ENCODE assay signal across 12 cellular contexts in genomic region chr19:42466521-42467436, GRCh38. TPM values are rescaled to one million over a fixed set of nuclear protein-coding genes. Genes with fewer than 3 reads are reported as not detected.
DNase-seq lines count a peak whose midpoint lies in the region; ATAC-seq and TF ChIP-seq lines count a peak whose summit lies in the region.
"Had no signal": no experiment of that assay in that cellular context is flagged by ENCODE, and none has a peak within 500 bp of the region (broad histone marks: within the 10 kb centered on the region; RNA-seq: fewer than 3 reads in every experiment).

No MANE protein-coding gene starts in this region.

- H3K36me3 ChIP-seq in A673 (ENCODE audit: insufficient read depth, low read length, poor library complexity, severe bottlenecking) (no peaks in the 10 kb centered on the region), sigmoid colon (no peaks in the 10 kb centered on the region)

- H3K27ac ChIP-seq in A673 (ENCODE audit: low read depth, low read length, poor library complexity, severe bottlenecking) (no peak overlapping the region), layer of hippocampus (ENCODE audit: low read depth, low read length) (peak overlapping the region; percentile 14), sigmoid colon (no peak overlapping the region)
- H3K27ac ChIP-seq: coronary artery had no signal

- no peak for TF ChIP-seq POLR2A in sigmoid colon (IDR thresholded peaks at IDR 0.05)

- H3K27me3 Mint-ChIP-seq in activated CD8-positive, alpha-beta T cell treated with anti-CD3 and anti-CD28 coated beads, Interleukin-2, amount 10 ng/mL, durations not matched to agents 7 days and 5 days (ENCODE audit: low read depth): no peaks in the 10 kb centered on the region
- H3K27me3 Mint-ChIP-seq in mesothelial cell of epicardium (ENCODE audit: low read depth): no peaks in the 10 kb centered on the region

- no peak for TF ChIP-seq EP300 in sigmoid colon (IDR thresholded peaks at IDR 0.05)

- H3K27me3 ChIP-seq in A673 (replicated peaks; ENCODE audit: insufficient read depth, low read depth, low read length, poor library complexity) (no peaks in the 10 kb centered on the region), layer of hippocampus (ENCODE audit: control insufficient read depth, insufficient read depth, low read length) (no peaks in the 10 kb centered on the region), sigmoid colon (no peaks in the 10 kb centered on the region)

- CTCF ChIA-PET in A673 (lab: Charles Lee): no interaction called here
- CTCF ChIA-PET in activated CD8-positive, alpha-beta T cell treated with anti-CD3 and anti-CD28 coated beads, Interleukin-2, amount 10 ng/mL, durations not matched to agents 7 days and 5 days (lab: Charles Lee): interaction anchor here (0.9 to 2.7 kb wide), 12 partner anchors 11 to 100 kb away, joined by 3 to 27 read pairs (median 5); partner anchors contain the start of gene CEACAM1

- POLR2A ChIA-PET in A673 (lab: Charles Lee; ENCODE audit: low non-redundant PET): interaction anchor here (0.6 kb wide), 2 partner anchors 19 to 469 kb away, joined by 5 to 6 read pairs; no protein-coding TSS in a partner anchor
- POLR2A ChIA-PET in activated CD8-positive, alpha-beta T cell treated with anti-CD3 and anti-CD28 coated beads, Interleukin-2, amount 10 ng/mL, durations not matched to agents 7 days and 5 days (lab: Charles Lee): interaction anchor here (1.1 kb wide), 1 partner anchor 10 kb away, joined by 6 read pairs; no protein-coding TSS in a partner anchor

- H3K36me3 Mint-ChIP-seq in activated CD8-positive, alpha-beta T cell treated with anti-CD3 and anti-CD28 coated beads, Interleukin-2, amount 10 ng/mL, durations not matched to agents 7 days and 5 days (ENCODE audit: low read depth): no peaks in the 10 kb centered on the region
- no peaks in the 10 kb centered on the region for H3K36me3 Mint-ChIP-seq in mesothelial cell of epicardium

- H3K9me3 ChIP-seq in A673 (ENCODE audit: low read depth, low read length, poor library complexity, severe bottlenecking): no peaks in the 10 kb centered on the region
- no peaks in the 10 kb centered on the region for H3K9me3 ChIP-seq in sigmoid colon

- intact Hi-C loops in A673 (cut with micrococcal nuclease; ENCODE audit: unreplicated experiment) (no loop called here), sigmoid colon (cut with DNase I) (no loop called here)

- H3K27ac Mint-ChIP-seq in activated CD8-positive, alpha-beta T cell treated with anti-CD3 and anti-CD28 coated beads, Interleukin-2, amount 10 ng/mL, durations not matched to agents 7 days and 5 days: peak overlapping the region; percentile 73
- H3K27ac Mint-ChIP-seq in mesothelial cell of epicardium: no peak overlapping the region

- 53 to 73% methylated on average over 6 of the region's 6 CpGs for WGBS in sigmoid colon, 2 donors

- DNase-seq in A673 (ENCODE audit: low spot score) (peak; percentile 26), sigmoid colon (no peak), mesothelial cell of epicardium (ENCODE audit: low spot score in 2 of 2, unreplicated experiment in 2 of 2) (no peak)
- no peak for DNase-seq in activated CD8-positive, alpha-beta T cell treated with anti-CD3 and anti-CD28 coated beads, Interleukin-2, amount 10 ng/mL, durations not matched to agents 7 days and 5 days
- no peak for DNase-seq in stimulated activated CD4-positive, alpha-beta T cell treated with anti-CD3 and anti-CD28 coated beads, Interleukin-15, amount 100 ng/mL, for 24 hours
- DNase-seq: stimulated activated naive CD4-positive, alpha-beta T cell treated with Interleukin-2 at 50 U/mL for 16 hours had no signal

- H3K4me3 ChIP-seq in A673 (ENCODE audit: low read depth, low read length, poor library complexity, severe bottlenecking) (no peak overlapping the region), sigmoid colon (no peak overlapping the region)
- H3K4me3 ChIP-seq: coronary artery had no signal

- H3K4me1 ChIP-seq in A673 (ENCODE audit: insufficient read depth, low read length, poor library complexity, severe bottlenecking) (peaks cover 19% of the 10 kb centered on the region), sigmoid colon (no peaks in the 10 kb centered on the region)

- TF ChIP-seq CTCF in A673 (conservative IDR thresholded peaks at IDR 0.05; ENCODE audit: low read depth, low read length) (no peak), sigmoid colon (IDR thresholded peaks at IDR 0.05) (no peak), mesothelial cell of epicardium (IDR thresholded peaks at IDR 0.05; ENCODE audit: unreplicated experiment) (no peak)

- no peak overlapping the region for H3K4me3 Mint-ChIP-seq in activated CD8-positive, alpha-beta T cell treated with anti-CD3 and anti-CD28 coated beads, Interleukin-2, amount 10 ng/mL, durations not matched to agents 7 days and 5 days
- no peak overlapping the region for H3K4me3 Mint-ChIP-seq in mesothelial cell of epicardium

- ATAC-seq in GM18909 (IDR thresholded peaks at IDR 0.05; ENCODE audit: poor library complexity, unreplicated experiment) (peak; percentile 16), HG03571 (IDR thresholded peaks at IDR 0.05; ENCODE audit: unreplicated experiment) (no peak)
- ATAC-seq in activated CD8-positive, alpha-beta T cell treated with anti-CD3 and anti-CD28 coated beads, Interleukin-2, amount 10 ng/mL, durations not matched to agents 7 days and 5 days: peak; percentile 35

- BruUV-seq in A673 (replicated peaks; lab: Mats Ljungman, UMichigan): no TSS peak

- peaks cover 37% of the 10 kb centered on the region for H3K4me1 Mint-ChIP-seq in activated CD8-positive, alpha-beta T cell treated with anti-CD3 and anti-CD28 coated beads, Interleukin-2, amount 10 ng/mL, durations not matched to agents 7 days and 5 days (ENCODE audit: low read depth)
- H3K4me1 Mint-ChIP-seq in mesothelial cell of epicardium: peaks cover 12% of the 10 kb centered on the region

- H3K9me3 Mint-ChIP-seq in activated CD8-positive, alpha-beta T cell treated with anti-CD3 and anti-CD28 coated beads, Interleukin-2, amount 10 ng/mL, durations not matched to agents 7 days and 5 days (ENCODE audit: insufficient read depth): no peaks in the 10 kb centered on the region
- H3K9me3 Mint-ChIP-seq in mesothelial cell of epicardium: no peaks in the 10 kb centered on the region

RNA-seq across cellular contexts. Expression of gene CXCL17, which starts 24.0 kb away (rescaled TPM):
- total RNA-seq in A673 (2021) (not detected in 2 replicates), sigmoid colon (not detected), mesothelial cell of epicardium (not detected in 3 replicates)
- not detected for total RNA-seq in activated CD8-positive, alpha-beta T cell treated with anti-CD3 and anti-CD28 coated beads, Interleukin-2, amount 10 ng/mL, durations not matched to agents 7 days and 5 days
- 1 to 10 TPM in 1 of 3 donors, under 1 TPM in 1, not detected in 1; 0.90 to 1.2 TPM for polyA plus RNA-seq in sigmoid colon
- total RNA-seq: M059J, renal cortical epithelial cell had no signal

RNA-seq across cellular contexts. Expression of gene LIPE, which starts 39.6 kb away (rescaled TPM):
- total RNA-seq in A673 (2021): 6.8 and 7.6 TPM in 2 replicates
- total RNA-seq in activated CD8-positive, alpha-beta T cell treated with anti-CD3 and anti-CD28 coated beads, Interleukin-2, amount 10 ng/mL, durations not matched to agents 7 days and 5 days: 10 to 100 TPM; 33.4 to 34.6 TPM
- total RNA-seq in sigmoid colon: 10 to 100 TPM in 1 of 4 donors, 1 to 10 TPM in 3; 1.6 to 38.5 (median 7.5) TPM
- polyA plus RNA-seq in sigmoid colon: 10 to 100 TPM in 1 of 3 donors, 1 to 10 TPM in 2; 3.0 to 48.0 (median 3.9) TPM
- total RNA-seq in mesothelial cell of epicardium: 8.6 to 10.8 TPM (median 8.8 TPM) in 3 replicates
